ENCODE assay signal across 8 cellular contexts in genomic region chr1:228037401-228038386, GRCh38. TPM values are rescaled to one million over a fixed set of nuclear protein-coding genes. Genes with fewer than 3 reads are reported as not detected.
DNase-seq lines count a peak whose midpoint lies in the region; ATAC-seq, FAIRE-seq and TF ChIP-seq lines count a peak whose summit lies in the region.

No MANE protein-coding gene starts in this region.

- H3K27ac ChIP-seq in SK-N-MC (no peak overlapping the region), esophagus squamous epithelium (no peak overlapping the region), rectal smooth muscle tissue (ENCODE audit: low read depth, low read length) (no peak overlapping the region)

- TF ChIP-seq POLR2A in GM12891 (IDR thresholded peaks at IDR 0.05; ENCODE audit: low read depth, low read length) = no peak
- TF ChIP-seq POLR2A in esophagus squamous epithelium (IDR thresholded peaks at IDR 0.05) = no peak

- H3K4me1 ChIP-seq in esophagus squamous epithelium (peaks cover 4 to 13% (median 9%) of the 10 kb centered on the region in 3 donors), rectal smooth muscle tissue (ENCODE audit: control insufficient read depth, insufficient read depth, low read length) (no peaks in the 10 kb centered on the region)

- intact Hi-C loops in esophagus squamous epithelium (cut with DNase I) = no loop called here

- H3K9me3 ChIP-seq in SK-N-MC (ENCODE audit: low read depth, low read length) = no peaks in the 10 kb centered on the region; the same call in 1 of the 2 replicates
- peaks cover 0 to 7% (median 0%) of the 10 kb centered on the region in 3 donors for H3K9me3 ChIP-seq in esophagus squamous epithelium

- H3K27me3 ChIP-seq in esophagus squamous epithelium (peaks cover 0 to 77% (median 0%) of the 10 kb centered on the region in 4 donors), rectal smooth muscle tissue (ENCODE audit: control insufficient read depth, insufficient read depth, low read length) (peaks cover 24% of the 10 kb centered on the region)

- H3K9ac ChIP-seq in SK-N-MC (ENCODE audit: insufficient read length) (no peak overlapping the region), rectal smooth muscle tissue (ENCODE audit: low read length) (no peak overlapping the region)

- peak overlapping the region; percentile 15; the same call in 1 of the 2 replicates for H3K4me3 ChIP-seq in SK-N-MC
- H3K4me3 ChIP-seq in esophagus squamous epithelium = peak overlapping the region; percentile 8 to 59 (median 24)
- peak overlapping the region; percentile 35 for H3K4me3 ChIP-seq in rectal smooth muscle tissue (ENCODE audit: low read length)

- no peaks in the 10 kb centered on the region for H3K36me3 ChIP-seq in SK-N-MC (ENCODE audit: insufficient read depth, low read length)
- no peaks in the 10 kb centered on the region for H3K36me3 ChIP-seq in esophagus squamous epithelium
- H3K36me3 ChIP-seq in rectal smooth muscle tissue (ENCODE audit: control insufficient read depth, insufficient read depth, low read length) = no peaks in the 10 kb centered on the region

- peak; percentile 80 for ATAC-seq in GM21786 (IDR thresholded peaks at IDR 0.05; ENCODE audit: unreplicated experiment)

- 0 to 50% methylated on average over 5 of the region's 80 CpGs for WGBS in esophagus squamous epithelium, 2 donors

- TF ChIP-seq CTCF in esophagus squamous epithelium (IDR thresholded peaks at IDR 0.05) = no peak

- DNase-seq in GM12891 (ENCODE audit: insufficient read length, low spot score) (peak; percentile 64), SK-N-MC (ENCODE audit: low read depth, low spot score) (no peak), esophagus squamous epithelium (lab: John Stamatoyannopoulos, UW) (no peak), AG08395 (ENCODE audit: low spot score) (no peak), NCI-H1694 treated with DMSO at 0.1 percent for 48 hours (lab: John Stamatoyannopoulos, UW) (no peak), KG1 (lab: John Stamatoyannopoulos, UW) (no peak)

- peak; percentile 70 for FAIRE-seq in GM12891 (lab: Jason Lieb, UNC)

TF ChIP-seq in GM12891, 5 proteins besides CTCF, POLR2A, EP300 and RAD21:
- no peak for TF ChIP-seq SPI1 (IDR thresholded peaks at IDR 0.05; ENCODE audit: low read depth, low read length)

RNA-seq across cellular contexts. Expression of gene WNT3A, which starts 30.9 kb away (rescaled TPM):
- not detected for polyA plus RNA-seq in GM12891 (2012; ENCODE audit: low read depth, missing spikeins)
- total RNA-seq in esophagus squamous epithelium = 1 to 10 TPM in 2 of 4 donors, under 1 TPM in 2; 0.76 to 2.7 (median 1.3) TPM

RNA-seq across cellular contexts. Expression of gene ARF1, which starts 44.8 kb away (rescaled TPM):
- 202 TPM for polyA plus RNA-seq in GM12891 (2012; ENCODE audit: low read depth, missing spikeins)
- total RNA-seq in esophagus squamous epithelium = 100 to 1,000 TPM; 279 to 327 (median 319) TPM
